In the genomic region with DNA sequence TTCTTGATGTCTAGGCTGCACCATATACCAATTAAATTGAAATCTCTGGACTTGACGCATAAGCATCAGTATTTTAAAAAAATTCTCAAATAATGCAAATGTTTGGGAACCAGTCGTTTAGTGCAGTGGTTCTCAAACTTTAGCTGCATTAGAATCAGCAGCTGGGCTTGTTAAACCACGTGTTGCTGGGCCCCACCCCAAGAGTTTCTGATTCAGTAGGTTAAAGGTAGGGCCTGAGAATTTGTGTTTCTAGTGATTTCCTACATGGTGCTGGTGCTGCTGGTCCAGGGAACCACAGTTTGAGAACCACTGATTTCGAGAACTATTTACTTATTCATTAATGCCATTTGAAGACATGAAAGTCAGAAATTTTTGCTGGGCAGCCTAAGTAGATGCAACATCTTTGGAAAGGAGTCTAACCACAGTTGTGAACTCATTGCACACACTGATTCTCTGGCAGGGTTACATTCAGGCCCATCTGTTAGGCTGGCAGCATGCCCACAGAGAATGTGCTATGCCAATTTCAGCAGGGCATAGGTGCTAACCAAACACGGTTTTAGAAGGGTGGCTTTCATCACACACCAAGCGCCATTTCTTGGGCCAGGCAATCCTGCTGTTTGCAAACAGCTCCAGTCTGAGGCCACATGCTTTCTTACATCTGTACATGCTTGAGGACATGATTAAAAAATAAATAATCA, we compare ENCODE assay signal across 16 cellular contexts. TPM values are rescaled to one million over a fixed set of nuclear protein-coding genes. Genes with fewer than 3 reads are reported as not detected.
DNase-seq lines count a peak whose midpoint lies in the region; ATAC-seq and TF ChIP-seq lines count a peak whose summit lies in the region.
"Had no signal": no experiment of that assay in that cellular context is flagged by ENCODE, and none has a peak within 500 bp of the region (broad histone marks: within the 10 kb centered on the region; RNA-seq: fewer than 3 reads in every experiment).

No MANE protein-coding gene starts in this region.

- no peaks in the 10 kb centered on the region for H3F3A ChIP-seq in MM.1S (ENCODE audit: insufficient read depth, low read length)

- no peaks in the 10 kb centered on the region for H4K20me1 ChIP-seq in MM.1S (ENCODE audit: insufficient read depth, low read length)

- H3K4me2 ChIP-seq in MM.1S (ENCODE audit: low read depth, low read length) = no peak overlapping the region
- H3K4me2 ChIP-seq: neural progenitor cell had no signal

- H3K27ac ChIP-seq in heart right ventricle (peak overlapping the region in 1 of 10 donors; percentile 29), MM.1S (ENCODE audit: low read length) (no peak overlapping the region)
- H3K27ac ChIP-seq: adrenal gland, neural progenitor cell, spleen, upper lobe of left lung had no signal

- H3K4me1 ChIP-seq in heart right ventricle (peaks cover 0 to 6% (median 0%) of the 10 kb centered on the region in 9 donors), MM.1S (ENCODE audit: low read length) (peaks cover 12% of the 10 kb centered on the region)
- H3K4me1 ChIP-seq: adrenal gland, neural progenitor cell, upper lobe of left lung had no signal

- H3K79me2 ChIP-seq in MM.1S (ENCODE audit: low read length) = no peaks in the 10 kb centered on the region

- peak; percentile 15 for DNase-seq in NCI-H2107 (lab: John Stamatoyannopoulos, UW)
- DNase-seq in NCI-H2107 treated with DMSO at 0.1 percent for 48 hours (lab: John Stamatoyannopoulos, UW; ENCODE audit: unreplicated experiment) = no peak
- peak; percentile 96 for DNase-seq in NCI-H69 (lab: John Stamatoyannopoulos, UW)
- DNase-seq in heart right ventricle = peak; percentile 56 to 57
- peak; percentile 40 for DNase-seq in superior temporal gyrus (ENCODE audit: extremely low spot score)
- DNase-seq in MM.1S = no peak
- DNase-seq in activated effector memory CD4-positive, alpha-beta T cell treated with anti-CD3 and anti-CD28 coated beads, Interleukin-2, amount 50 U/mL, for 16 hours = no peak
- DNase-seq in NCI-H1436 (lab: John Stamatoyannopoulos, UW) = no peak
- DNase-seq: activated B cell treated with CpG ODN at 0.5 μM for 24 hours, activated T-cell treated with anti-CD3 and anti-CD28 coated beads for 4 hours, adrenal gland, spleen, SW 1271, upper lobe of left lung had no signal

- H3K9ac ChIP-seq in MM.1S (ENCODE audit: low read length) = no peak overlapping the region
- H3K9ac ChIP-seq: neural progenitor cell had no signal

- H2AFZ ChIP-seq in MM.1S (ENCODE audit: low read length) = no peak overlapping the region
- H2AFZ ChIP-seq: neural progenitor cell had no signal

- intact Hi-C loops in heart right ventricle (cut with DNase I) = loop anchor here in 2 of 10 donors (10.0 kb wide), 2 partner anchors 67 to 77 kb away; no protein-coding TSS in a partner anchor

- peaks cover 0 to 10% (median 0%) of the 10 kb centered on the region in 7 donors for H3K27me3 ChIP-seq in heart right ventricle
- no peaks in the 10 kb centered on the region for H3K27me3 ChIP-seq in MM.1S (replicated peaks; ENCODE audit: insufficient read depth, low read length)
- H3K27me3 ChIP-seq: neural progenitor cell, upper lobe of left lung had no signal

- H3K4me3 ChIP-seq in heart right ventricle (no peak overlapping the region), MM.1S (ENCODE audit: low read length) (no peak overlapping the region)
- H3K4me3 ChIP-seq: adrenal gland, neural progenitor cell, spleen, upper lobe of left lung had no signal

- H3K36me3 ChIP-seq in heart right ventricle (no peaks in the 10 kb centered on the region), MM.1S (replicated peaks; ENCODE audit: insufficient read depth, low read length) (no peaks in the 10 kb centered on the region)
- H3K36me3 ChIP-seq: adrenal gland, neural progenitor cell, spleen, upper lobe of left lung had no signal

- 60 to 64% methylated on average over 6 of the region's 6 CpGs for WGBS in heart right ventricle, 2 donors

- H3K9me3 ChIP-seq in heart right ventricle = no peaks in the 10 kb centered on the region
- H3K9me3 ChIP-seq in MM.1S (replicated peaks; ENCODE audit: insufficient read depth, low read length) = no peaks in the 10 kb centered on the region
- H3K9me3 ChIP-seq: adrenal gland, spleen, upper lobe of left lung had no signal

- peak in 7 of 8 donors; percentile 79 to 93 (median 89) for ATAC-seq in heart right ventricle
- ATAC-seq: left colon had no signal

- no peaks in the 10 kb centered on the region for H3K9me2 ChIP-seq in MM.1S (replicated peaks; ENCODE audit: insufficient read depth, low read length)

- no peak for TF ChIP-seq CTCF in heart right ventricle (IDR thresholded peaks at IDR 0.05)
- no peak for TF ChIP-seq CTCF in MM.1S (IDR thresholded peaks at IDR 0.05; ENCODE audit: low read length)

RNA-seq across cellular contexts. Expression of a gene that starts 26.4 kb away (rescaled TPM):
- total RNA-seq in heart right ventricle = 1,000 to 10,000 TPM in 9 of 10 donors, 100 to 1,000 TPM in 1; 813 to 1,522 (median 1,119) TPM
- polyA plus RNA-seq in heart right ventricle = 1,000 to 10,000 TPM in 1 of 2 donors, 100 to 1,000 TPM in 1; 357 to 1,442 TPM

RNA-seq across cellular contexts. Expression of a gene that starts 39.9 kb away (rescaled TPM):
- total RNA-seq in heart right ventricle = 10 to 100 TPM; 23.3 to 39.8 (median 29.9) TPM
- polyA plus RNA-seq in heart right ventricle = 10 to 100 TPM in 1 of 2 donors, 1 to 10 TPM in 1; 7.8 to 26.3 TPM

Comparison
In these comparisons a context has a peak if more than half of its experiments do, and no peak if none do; other contexts are left out.
1. DNase-seq: peak in NCI-H2107 (single experiment), NCI-H69 (single experiment), heart right ventricle (2 of 2) and superior temporal gyrus (single experiment); none in NCI-H2107 treated with DMSO at 0.1 percent for 48 hours (single experiment), MM.1S (single experiment), activated effector memory CD4-positive, alpha-beta T cell treated with anti-CD3 and anti-CD28 coated beads, Interleukin-2, amount 50 U/mL, for 16 hours (single experiment) and NCI-H1436 (single experiment).